In the genomic region with DNA sequence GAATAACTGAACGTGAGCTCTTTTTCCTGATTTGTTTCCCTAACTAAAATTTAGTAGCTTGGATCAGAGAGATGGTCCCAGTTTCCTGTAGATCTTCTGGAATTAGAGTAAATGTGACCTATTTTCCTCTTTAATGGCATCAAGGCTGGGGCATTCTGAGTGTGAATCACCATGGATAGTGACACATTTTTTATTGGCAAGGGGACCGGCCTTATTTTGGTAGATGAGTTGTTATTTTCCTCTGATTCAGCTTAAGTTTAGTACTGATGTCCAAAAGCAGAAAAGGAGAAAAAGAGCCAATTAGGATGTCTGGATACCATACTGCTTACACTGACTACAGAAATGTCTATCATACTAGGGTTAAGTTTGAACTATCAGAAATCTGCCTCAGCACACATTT, we compare ENCODE assay signal across 19 cellular contexts.
A peak's percentile ranks its signal among the peaks of the same experiment; 100 is the strongest.
DNase-seq lines count a peak whose midpoint lies in the region; ATAC-seq and TF ChIP-seq lines count a peak whose summit lies in the region.
"Had no signal": no experiment of that assay in that cellular context is flagged by ENCODE, and none has a peak within 500 bp of the region (broad histone marks: within the 10 kb centered on the region; RNA-seq: fewer than 3 reads in every experiment).

No MANE protein-coding gene starts in this region.

- no peak overlapping the region for H3K4me3 ChIP-seq in adrenal gland

- no peak for TF ChIP-seq CTCF in adrenal gland (IDR thresholded peaks at IDR 0.05)

- DNase-seq in EH (ENCODE audit: low read depth) (peak; percentile 66), LHCN-M2 (ENCODE audit: low read depth) (peak; percentile 14), adrenal gland (peak in 3 of 7 donors; percentile 37 to 62 (median 54)), stromal cell of bone marrow (ENCODE audit: low read depth) (peak; percentile 41), NCI-H2227 treated with DMSO at 0.1 percent for 48 hours (lab: John Stamatoyannopoulos, UW) (no peak), D341Med (ENCODE audit: low spot score) (no peak), NCI-H2029 (lab: John Stamatoyannopoulos, UW) (no peak)
- DNase-seq: Calu3; CD4-positive, CD25-positive, alpha-beta regulatory T cell; DMS79; GF-D8; Kasumi-1; MV-4-11; NCI-H1417 treated with DMSO at 0.1 percent for 48 hours; NCI-H2081 treated with DMSO at 0.1 percent for 48 hours; NCI-H526; OCI-M1; T-cell had no signal

- H3K27ac ChIP-seq in adrenal gland: peak overlapping the region in 3 of 5 donors; percentile 44 to 70 (median 52)

- H3K4me1 ChIP-seq in adrenal gland (replicated peaks in 1 of 2): peaks cover 0 to 9% of the 10 kb centered on the region in 2 donors

- no peaks in the 10 kb centered on the region for H3K9me3 ChIP-seq in adrenal gland (replicated peaks in 1 of 3)

- no peak for TF ChIP-seq POLR2A in adrenal gland (IDR thresholded peaks at IDR 0.05)

- ATAC-seq in GM19395 (IDR thresholded peaks at IDR 0.05; ENCODE audit: unreplicated experiment): no peak
- ATAC-seq: T-cell had no signal

- WGBS in adrenal gland, 4 donors: 40 to 54% (median 47%) methylated on average over 2 of the region's 2 CpGs

- H3K27me3 ChIP-seq in adrenal gland: no peaks in the 10 kb centered on the region

- H3K36me3 ChIP-seq in adrenal gland (replicated peaks in 1 of 2): peaks cover 0 to 6% of the 10 kb centered on the region in 2 donors

- intact Hi-C loops in adrenal gland (cut with DNase I): no loop called here

Comparison
In these comparisons a context has a peak if more than half of its experiments do, and no peak if none do; other contexts are left out.
1. DNase-seq: peak in EH (single experiment), LHCN-M2 (single experiment) and stromal cell of bone marrow (single experiment); none in NCI-H2227 treated with DMSO at 0.1 percent for 48 hours (single experiment), D341Med (single experiment) and NCI-H2029 (single experiment).